Comparison of ENCODE assay signal across 25 cellular contexts in genomic region chr2:183195998-183196409, GRCh38.
"Had no signal": no experiment of that assay in that cellular context is flagged by ENCODE, and none has a peak within 500 bp of the region (broad histone marks: within the 10 kb centered on the region; RNA-seq: fewer than 3 reads in every experiment).

No MANE protein-coding gene starts in this region.

- H3K9me3 Mint-ChIP-seq: activated CD8-positive, alpha-beta T cell treated with anti-CD3 and anti-CD28 coated beads for 36 hours; activated naive CD4-positive, alpha-beta T cell treated with anti-CD3 and anti-CD28 coated beads, Interleukin-2, amount 10 ng/mL, durations not matched to agents 7 days and 5 days; activated naive CD8-positive, alpha-beta T cell treated with anti-CD3 and anti-CD28 coated beads, Interleukin-2, amount 10 ng/mL, durations not matched to agents 7 days and 5 days; T-helper 2 cell treated with Interferon-gamma antibody and Interleukin-4, amounts not matched to agents 5 μg/mL and 100 μg/mL, for 36 hours; type B pancreatic cell had no signal

- H3K4me3 Mint-ChIP-seq: activated CD8-positive, alpha-beta memory T cell treated with anti-CD3 and anti-CD28 coated beads, Interleukin-2, amount 10 ng/mL, durations not matched to agents 7 days and 5 days; activated CD8-positive, alpha-beta T cell treated with anti-CD3 and anti-CD28 coated beads for 36 hours; activated naive CD4-positive, alpha-beta T cell treated with anti-CD3 and anti-CD28 coated beads, Interleukin-2, amount 10 ng/mL, durations not matched to agents 7 days and 5 days; activated naive CD8-positive, alpha-beta T cell treated with anti-CD3 and anti-CD28 coated beads, Interleukin-2, amount 10 ng/mL, durations not matched to agents 7 days and 5 days; brain; naive thymus-derived CD4-positive, alpha-beta T cell; stimulated activated naive CD8-positive, alpha-beta T cell treated with anti-CD3 and anti-CD28 coated beads, Interleukin-15, Interleukin-2, amounts not matched to agents 100 ng/mL and 50 ng/mL, for 24 hours; T-helper 2 cell treated with Interferon-gamma antibody and Interleukin-4, amounts not matched to agents 5 μg/mL and 100 μg/mL, for 36 hours; type B pancreatic cell had no signal

- H3K27ac Mint-ChIP-seq: activated CD8-positive, alpha-beta memory T cell treated with anti-CD3 and anti-CD28 coated beads, Interleukin-2, amount 10 ng/mL, durations not matched to agents 7 days and 5 days; activated CD8-positive, alpha-beta T cell treated with anti-CD3 and anti-CD28 coated beads for 36 hours; activated naive CD4-positive, alpha-beta T cell treated with anti-CD3 and anti-CD28 coated beads, Interleukin-2, amount 10 ng/mL, durations not matched to agents 7 days and 5 days; activated naive CD8-positive, alpha-beta T cell treated with anti-CD3 and anti-CD28 coated beads, Interleukin-2, amount 10 ng/mL, durations not matched to agents 7 days and 5 days; brain; progenitor cell of endocrine pancreas; stimulated activated naive CD8-positive, alpha-beta T cell treated with anti-CD3 and anti-CD28 coated beads, Interleukin-15, Interleukin-2, amounts not matched to agents 100 ng/mL and 50 ng/mL, for 24 hours; T-helper 2 cell treated with Interferon-gamma antibody and Interleukin-4, amounts not matched to agents 5 μg/mL and 100 μg/mL, for 36 hours; type B pancreatic cell had no signal

- DNase-seq: activated CD4-positive, alpha-beta T cell treated with anti-CD3 and anti-CD28 coated beads, Interleukin-2, amount 50 U/mL, for 1 hour; activated CD8-positive, alpha-beta memory T cell treated with anti-CD3 and anti-CD28 coated beads, Interleukin-2, amount 10 ng/mL, durations not matched to agents 7 days and 5 days; activated CD8-positive, alpha-beta T cell treated with anti-CD3 and anti-CD28 coated beads for 36 hours; activated gamma-delta T cell; activated naive CD4-positive, alpha-beta T cell treated with anti-CD3 and anti-CD28 coated beads, Interleukin-2, amount 10 ng/mL, durations not matched to agents 7 days and 5 days; activated naive CD8-positive, alpha-beta T cell treated with anti-CD3 and anti-CD28 coated beads, Interleukin-2, amount 10 ng/mL, durations not matched to agents 7 days and 5 days; cerebellar nuclear complex; dorsolateral prefrontal cortex; effector memory CD4-positive, alpha-beta T cell; foreskin fibroblast; heart left ventricle; hypothalamus; midbrain; naive thymus-derived CD4-positive, alpha-beta T cell; ovary; right lobe of liver; stimulated activated CD4-positive, alpha-beta T cell treated with anti-CD3 and anti-CD28 coated beads, Interleukin-2, amount 100 ng/mL, for 48 hours; substantia nigra; uterus had no signal

- H3K27me3 Mint-ChIP-seq: activated CD8-positive, alpha-beta memory T cell treated with anti-CD3 and anti-CD28 coated beads, Interleukin-2, amount 10 ng/mL, durations not matched to agents 7 days and 5 days; activated CD8-positive, alpha-beta T cell treated with anti-CD3 and anti-CD28 coated beads for 36 hours; activated naive CD4-positive, alpha-beta T cell treated with anti-CD3 and anti-CD28 coated beads, Interleukin-2, amount 10 ng/mL, durations not matched to agents 7 days and 5 days; activated naive CD8-positive, alpha-beta T cell treated with anti-CD3 and anti-CD28 coated beads, Interleukin-2, amount 10 ng/mL, durations not matched to agents 7 days and 5 days; brain; naive thymus-derived CD4-positive, alpha-beta T cell; progenitor cell of endocrine pancreas; stimulated activated naive CD8-positive, alpha-beta T cell treated with anti-CD3 and anti-CD28 coated beads, Interleukin-15, Interleukin-2, amounts not matched to agents 100 ng/mL and 50 ng/mL, for 24 hours; type B pancreatic cell had no signal

- ATAC-seq: activated CD8-positive, alpha-beta memory T cell treated with anti-CD3 and anti-CD28 coated beads, Interleukin-2, amount 10 ng/mL, durations not matched to agents 7 days and 5 days; activated CD8-positive, alpha-beta T cell treated with anti-CD3 and anti-CD28 coated beads for 36 hours; esophagus mucosa; heart left ventricle; naive thymus-derived CD4-positive, alpha-beta T cell; right lobe of liver had no signal

- H3K4me1 Mint-ChIP-seq: activated CD8-positive, alpha-beta memory T cell treated with anti-CD3 and anti-CD28 coated beads, Interleukin-2, amount 10 ng/mL, durations not matched to agents 7 days and 5 days; activated naive CD4-positive, alpha-beta T cell treated with anti-CD3 and anti-CD28 coated beads, Interleukin-2, amount 10 ng/mL, durations not matched to agents 7 days and 5 days; brain had no signal
